10 cellular contexts compared by ENCODE assay signal in genomic region chr5:113489299-113489698, GRCh38. TPM values are rescaled to one million over a fixed set of nuclear protein-coding genes. Genes with fewer than 3 reads are reported as not detected.
A peak's percentile ranks its signal among the peaks of the same experiment; 100 is the strongest.
DNase-seq lines count a peak whose midpoint lies in the region; ATAC-seq and TF ChIP-seq lines count a peak whose summit lies in the region.
"Had no signal": no experiment of that assay in that cellular context is flagged by ENCODE, and none has a peak within 500 bp of the region (broad histone marks: within the 10 kb centered on the region; RNA-seq: fewer than 3 reads in every experiment).

No MANE protein-coding gene starts in this region.

- H3K9ac ChIP-seq in MM.1S (ENCODE audit: low read length) = no peak overlapping the region
- H3K9ac ChIP-seq: KMS-11 had no signal

- peak overlapping the region; percentile 63 for H3K4me2 ChIP-seq in MM.1S (ENCODE audit: low read depth, low read length)
- H3K4me2 ChIP-seq: KMS-11 had no signal

- H3K9me3 ChIP-seq in MM.1S (replicated peaks; ENCODE audit: insufficient read depth, low read length) (no peaks in the 10 kb centered on the region), mucosa of descending colon (peaks cover 9% of the 10 kb centered on the region)

- intact Hi-C loops in mucosa of descending colon (cut with DNase I, micrococcal nuclease) = no loop called here

- H2AFZ ChIP-seq in MM.1S (ENCODE audit: low read length) = no peak overlapping the region

- H3K4me3 ChIP-seq in MM.1S (ENCODE audit: low read length) (no peak overlapping the region), astrocyte of the spinal cord (ENCODE audit: low read depth, low read length) (no peak overlapping the region), mucosa of descending colon (no peak overlapping the region)

- H3K9me2 ChIP-seq in MM.1S (replicated peaks; ENCODE audit: insufficient read depth, low read length) = no peaks in the 10 kb centered on the region

- H4K20me1 ChIP-seq in MM.1S (ENCODE audit: insufficient read depth, low read length) = no peaks in the 10 kb centered on the region

- H3K4me1 ChIP-seq in MM.1S (ENCODE audit: low read length) (peaks cover 11% of the 10 kb centered on the region), mucosa of descending colon (ENCODE audit: low read depth) (peaks cover 5% of the 10 kb centered on the region)

- H3K36me3 ChIP-seq in MM.1S (replicated peaks; ENCODE audit: insufficient read depth, low read length) (no peaks in the 10 kb centered on the region), mucosa of descending colon (ENCODE audit: low read depth) (no peaks in the 10 kb centered on the region)

- ATAC-seq in GM21515 (IDR thresholded peaks at IDR 0.05; ENCODE audit: unreplicated experiment) = peak; percentile 52
- ATAC-seq in mucosa of descending colon = peak; percentile 66
- ATAC-seq in GM18520 (IDR thresholded peaks at IDR 0.05; ENCODE audit: unreplicated experiment) = no peak
- ATAC-seq in GM19455 (IDR thresholded peaks at IDR 0.05; ENCODE audit: unreplicated experiment) = no peak

- H3K79me2 ChIP-seq in MM.1S (ENCODE audit: low read length) = no peaks in the 10 kb centered on the region

- TF ChIP-seq CTCF in MM.1S (IDR thresholded peaks at IDR 0.05; ENCODE audit: low read length) = no peak
- no peak for TF ChIP-seq CTCF in astrocyte of the spinal cord (IDR thresholded peaks at IDR 0.05; ENCODE audit: low read depth, low read length)
- TF ChIP-seq CTCF in mucosa of descending colon (IDR thresholded peaks at IDR 0.05) = no peak

- H3F3A ChIP-seq in MM.1S (ENCODE audit: insufficient read depth, low read length) = peaks cover 5% of the 10 kb centered on the region

- no peaks in the 10 kb centered on the region for H3K27me3 ChIP-seq in MM.1S (replicated peaks; ENCODE audit: insufficient read depth, low read length)

- no peak overlapping the region for H3K27ac ChIP-seq in MM.1S (ENCODE audit: low read length)
- H3K27ac ChIP-seq: KMS-11 had no signal

- DNase-seq in CD1c-positive myeloid dendritic cell (ENCODE audit: extremely low spot score) = peak; percentile 71
- DNase-seq in MM.1S = peak; percentile 46
- peak; percentile 98 for DNase-seq in astrocyte of the spinal cord (ENCODE audit: low read depth, low spot score)
- peak in 1 of 3 donors; percentile 25 for DNase-seq in mucosa of descending colon
- DNase-seq in activated gamma-delta T cell treated with Interleukin-2 at 50 U/mL for 16 hours = no peak

- in situ Hi-C loops in astrocyte of the spinal cord (cut with HindIII; ENCODE audit: low sequenced_read_pairs) = no loop called here

RNA-seq across cellular contexts. Expression of gene MCC, which starts 1.0 kb away (rescaled TPM):
- 1 to 10 TPM; 1.5 to 7.4 (median 4.4) TPM for total RNA-seq in mucosa of descending colon

RNA-seq across cellular contexts. Expression of gene YTHDC2, which starts 24.2 kb away (rescaled TPM):
- total RNA-seq in mucosa of descending colon = 10 to 100 TPM; 19.3 to 23.5 (median 22.4) TPM

RNA-seq across cellular contexts. Expression of gene TSSK1B, which starts 54.5 kb away (rescaled TPM):
- total RNA-seq in mucosa of descending colon = under 1 TPM in 1 of 3 donors, not detected in 2; 0.12 TPM
- total RNA-seq: lung microvascular endothelial cell had no signal

Comparison
In these comparisons a context has a peak if more than half of its experiments do, and no peak if none do; other contexts are left out.
1. ATAC-seq: peak in GM21515 (single experiment) and mucosa of descending colon (single experiment); none in GM18520 (single experiment) and GM19455 (single experiment).